ENCODE assay signal across 9 cellular contexts in the genomic region with DNA sequence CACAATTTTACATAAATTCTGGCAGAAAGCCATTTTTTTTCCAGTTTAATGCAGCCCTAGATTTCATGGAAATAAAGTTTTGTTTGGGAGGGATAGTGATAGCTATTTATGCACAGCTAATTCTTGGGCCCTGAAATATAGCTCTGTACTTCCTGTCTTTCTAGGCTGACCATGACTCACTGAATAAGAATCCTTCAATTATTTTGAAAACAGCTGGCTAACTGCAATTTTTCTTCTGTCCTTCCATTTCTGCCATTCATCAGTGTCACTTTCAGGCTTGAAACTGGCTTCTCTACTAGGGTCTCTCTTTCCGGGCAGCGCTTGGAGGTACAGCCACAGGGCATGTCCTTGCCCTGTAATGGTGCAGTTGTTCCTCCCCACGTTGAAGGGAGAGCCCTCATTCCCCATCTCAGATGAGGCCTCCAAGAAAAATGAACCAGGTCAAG.
DNase-seq lines count a peak whose midpoint lies in the region; ATAC-seq and TF ChIP-seq lines count a peak whose summit lies in the region.
"Had no signal": no experiment of that assay in that cellular context is flagged by ENCODE, and none has a peak within 500 bp of the region (broad histone marks: within the 10 kb centered on the region; RNA-seq: fewer than 3 reads in every experiment).

No MANE protein-coding gene starts in this region.

- TF ChIP-seq CTCF in fibroblast of villous mesenchyme (IDR thresholded peaks at IDR 0.05; ENCODE audit: insufficient read depth, low read depth, low read length), result no peak

- DNase-seq in EL (peak; percentile 86), SW 1271 (lab: John Stamatoyannopoulos, UW) (peak; percentile 26 to 87), fibroblast of villous mesenchyme (ENCODE audit: low read depth) (peak; percentile 84), sciatic nerve (ENCODE audit: low spot score) (no peak), NCI-H2107 (lab: John Stamatoyannopoulos, UW) (no peak), NOMO-1 (lab: John Stamatoyannopoulos, UW; ENCODE audit: unreplicated experiment in 2 of 2) (no peak)
- DNase-seq: cerebellar nuclear complex had no signal

- H3K4me3 ChIP-seq in fibroblast of villous mesenchyme (ENCODE audit: low read depth, low read length), result no peak overlapping the region

- intact Hi-C loops in sciatic nerve (cut with DNase I), result loop anchor here (5.0 kb wide), 1 partner anchor 51 kb away; no protein-coding TSS in a partner anchor

- ATAC-seq in sciatic nerve, result peak; percentile 62
- ATAC-seq in GM18861 (IDR thresholded peaks at IDR 0.05; ENCODE audit: unreplicated experiment), result no peak
- no peak for ATAC-seq in GM18517 (IDR thresholded peaks at IDR 0.05; ENCODE audit: unreplicated experiment)

Comparison
In these comparisons a context has a peak if more than half of its experiments do, and no peak if none do; other contexts are left out.
1. DNase-seq: peak in EL (single experiment), SW 1271 (2 of 2) and fibroblast of villous mesenchyme (single experiment); none in sciatic nerve (single experiment), NCI-H2107 (single experiment) and NOMO-1 (0 of 2).